ENCODE assay signal across 23 cellular contexts in the genomic region with DNA sequence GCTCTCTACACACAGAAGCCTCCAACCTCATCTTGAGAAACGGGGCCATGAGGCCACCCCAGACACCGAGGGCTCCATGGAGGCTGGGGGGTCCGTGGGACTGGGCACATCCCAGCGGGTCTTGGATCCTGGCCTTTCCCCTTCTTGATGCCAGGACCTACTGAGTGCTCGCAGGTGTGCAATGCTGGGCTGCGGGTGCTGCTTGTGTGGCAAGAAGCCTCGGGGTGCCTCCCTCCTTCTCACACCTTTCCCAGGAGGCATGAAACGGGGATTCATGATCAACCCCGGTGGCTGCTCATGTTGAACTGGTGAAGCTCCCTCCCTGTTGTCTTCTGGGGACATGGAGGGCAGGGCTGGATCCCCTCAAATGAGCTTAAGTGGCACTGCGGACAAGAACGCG. TPM values are rescaled to one million over a fixed set of nuclear protein-coding genes. Genes with fewer than 3 reads are reported as not detected.
A peak's percentile ranks its signal among the peaks of the same experiment; 100 is the strongest.
DNase-seq lines count a peak whose midpoint lies in the region; ATAC-seq and TF ChIP-seq lines count a peak whose summit lies in the region.
"Had no signal": no experiment of that assay in that cellular context is flagged by ENCODE, and none has a peak within 500 bp of the region (broad histone marks: within the 10 kb centered on the region; RNA-seq: fewer than 3 reads in every experiment).

No MANE protein-coding gene starts in this region.

- peak overlapping the region; percentile 94 for H3K4me3 Mint-ChIP-seq in T-helper 2 cell treated with Interferon-gamma antibody and Interleukin-4, amounts not matched to agents 5 μg/mL and 100 μg/mL, for 36 hours
- H3K4me3 Mint-ChIP-seq in dendritic cell treated with granulocyte-macrophage colony-stimulating factor and Interleukin-4, amounts not matched to agents 40 ng/mL and 50 ng/mL, for 4 days, result no peak overlapping the region
- peak overlapping the region; percentile 96 for H3K4me3 Mint-ChIP-seq in neural progenitor cell

- no peak for TF ChIP-seq RAD21 in IMR-90 (IDR thresholded peaks at IDR 0.05; ENCODE audit: low read length)

- no peak overlapping the region for H2BK15ac ChIP-seq in IMR-90 (ENCODE audit: low read depth, low read length)

- peaks cover 6% of the 10 kb centered on the region for H3K9me1 ChIP-seq in IMR-90 (ENCODE audit: insufficient read depth, low read length)

- intact Hi-C loops in IMR-90 (cut with micrococcal nuclease), result no loop called here
- intact Hi-C loops in dendritic cell treated with granulocyte-macrophage colony-stimulating factor and Interleukin-4, amounts not matched to agents 40 ng/mL and 50 ng/mL, for 4 days (cut with micrococcal nuclease), result loop anchor here (10.0 kb wide), 1 partner anchor 75 kb away; no protein-coding TSS in a partner anchor

- H2BK5ac ChIP-seq in IMR-90 (ENCODE audit: low read depth, low read length, poor library complexity, severe bottlenecking), result no peak overlapping the region

- no peak overlapping the region for H2BK120ac ChIP-seq in IMR-90 (ENCODE audit: low read depth, low read length)

- H3K4me2 ChIP-seq in IMR-90 (ENCODE audit: low read depth, low read length), result peak overlapping the region; percentile 92; the same call in 1 of the 2 replicates
- no peak overlapping the region for H3K4me2 ChIP-seq in neural progenitor cell

- peak overlapping the region; percentile 54 for H2AFZ ChIP-seq in IMR-90 (replicated peaks; ENCODE audit: low read length, poor library complexity)
- H2AFZ ChIP-seq in neural progenitor cell (replicated peaks), result no peak overlapping the region

- H3K27ac Mint-ChIP-seq in T-helper 2 cell treated with Interferon-gamma antibody and Interleukin-4, amounts not matched to agents 5 μg/mL and 100 μg/mL, for 36 hours, result peak overlapping the region; percentile 27
- peak overlapping the region; percentile 89 for H3K27ac Mint-ChIP-seq in dendritic cell treated with granulocyte-macrophage colony-stimulating factor and Interleukin-4, amounts not matched to agents 40 ng/mL and 50 ng/mL, for 4 days
- no peak overlapping the region for H3K27ac Mint-ChIP-seq in neural progenitor cell

- H2AK9ac ChIP-seq in IMR-90 (replicated peaks; ENCODE audit: low read depth, low read length, poor library complexity), result no peak overlapping the region

- no peak overlapping the region for H3K27ac ChIP-seq in IMR-90 (ENCODE audit: insufficient read depth, low read length)
- no peak overlapping the region for H3K27ac ChIP-seq in neural progenitor cell
- no peak overlapping the region for H3K27ac ChIP-seq in substantia nigra (ENCODE audit: low read depth, low read length, poor library complexity, severe bottlenecking)
- H3K27ac ChIP-seq: 22Rv1, Peyer's patch had no signal

- WGBS in IMR-90 (ENCODE audit: extremely low coverage in 2 of 2, insufficient read length in 1 of 2), 2 experiments, result 100% methylated on average over 1 of the region's 12 CpGs; no CpG with 5 or more reads in 1 of the 2 experiments

- H3K4me1 ChIP-seq in IMR-90 (ENCODE audit: control insufficient read depth, insufficient read depth, low read length) (peaks cover 7% of the 10 kb centered on the region), neural progenitor cell (peaks cover 57% of the 10 kb centered on the region)

- dilution Hi-C loops in IMR-90 (cut with HindIII; ENCODE audit: low sequenced_read_pairs, unreplicated experiment), result no loop called here

- H2BK20ac ChIP-seq in IMR-90 (ENCODE audit: low read depth, low read length), result no peak overlapping the region

- POLR2A ChIA-PET in IMR-90 (lab: Charles Lee; ENCODE audit: unreplicated experiment), result interaction anchor here (0.6 kb wide), 1 partner anchor 338 kb away, joined by 5 read pairs; no protein-coding TSS in a partner anchor

- peaks cover 49% of the 10 kb centered on the region for H3F3A ChIP-seq in neural progenitor cell (ENCODE audit: low read depth)

- H3K9ac ChIP-seq in IMR-90 (ENCODE audit: low read depth, low read length) (0 out of 2 replicates have a peak overlapping the region, but pooled peaks have one; percentile 9), neural progenitor cell (no peak overlapping the region)

- no peaks in the 10 kb centered on the region for H3K9me3 ChIP-seq in IMR-90 (ENCODE audit: control insufficient read depth, insufficient read depth, low read length)
- no peaks in the 10 kb centered on the region for H3K9me3 ChIP-seq in neural progenitor cell (ENCODE audit: low read depth)
- H3K9me3 ChIP-seq: neutrophil, Peyer's patch had no signal

- no peak overlapping the region for H3K56ac ChIP-seq in IMR-90 (ENCODE audit: extremely low read depth, insufficient read depth, low read length)

- H3K4me1 Mint-ChIP-seq in T-helper 2 cell treated with Interferon-gamma antibody and Interleukin-4, amounts not matched to agents 5 μg/mL and 100 μg/mL, for 36 hours (ENCODE audit: low read depth), result peaks cover 29% of the 10 kb centered on the region
- H3K4me1 Mint-ChIP-seq in dendritic cell treated with granulocyte-macrophage colony-stimulating factor and Interleukin-4, amounts not matched to agents 40 ng/mL and 50 ng/mL, for 4 days (ENCODE audit: low read depth), result peaks cover 23% of the 10 kb centered on the region
- H3K4me1 Mint-ChIP-seq in neural progenitor cell, result peaks cover 41% of the 10 kb centered on the region

- peaks cover 30% of the 10 kb centered on the region for H3K79me2 ChIP-seq in neural progenitor cell (ENCODE audit: low read depth)

- 0 out of 2 replicates have a peak overlapping the region, but pooled peaks have one; percentile 19 for H3K14ac ChIP-seq in IMR-90 (replicated peaks; ENCODE audit: low read depth, low read length)

- H3K27me3 ChIP-seq in IMR-90 (ENCODE audit: control insufficient read depth, insufficient read depth, low read length), result peaks cover 23% of the 10 kb centered on the region
- no peaks in the 10 kb centered on the region for H3K27me3 ChIP-seq in neural progenitor cell
- H3K27me3 ChIP-seq: neutrophil, Peyer's patch had no signal

- no peak for TF ChIP-seq POLR2A in IMR-90 (IDR thresholded peaks at IDR 0.05; ENCODE audit: low read depth, low read length)

- no peaks in the 10 kb centered on the region for H3K9me3 Mint-ChIP-seq in T-helper 2 cell treated with Interferon-gamma antibody and Interleukin-4, amounts not matched to agents 5 μg/mL and 100 μg/mL, for 36 hours
- no peaks in the 10 kb centered on the region for H3K9me3 Mint-ChIP-seq in dendritic cell treated with granulocyte-macrophage colony-stimulating factor and Interleukin-4, amounts not matched to agents 40 ng/mL and 50 ng/mL, for 4 days
- H3K9me3 Mint-ChIP-seq in neural progenitor cell, result peaks cover 3% of the 10 kb centered on the region
- H3K9me3 Mint-ChIP-seq: CD14-positive monocyte; central memory CD8-positive, alpha-beta T cell had no signal

- H4K20me1 ChIP-seq in IMR-90 (ENCODE audit: insufficient read depth, low read length) (no peaks in the 10 kb centered on the region), neural progenitor cell (ENCODE audit: low read depth) (peaks cover 25% of the 10 kb centered on the region)

- H3K4ac ChIP-seq in IMR-90 (ENCODE audit: low read depth, low read length), result no peak overlapping the region

- CTCF ChIA-PET in IMR-90 (lab: Yijun Ruan, JAX), result interaction anchor here (0.7 to 1.1 kb wide), 2 partner anchors 9 to 14 kb away, joined by 3 to 4 read pairs; no protein-coding TSS in a partner anchor

- H3K36me3 ChIP-seq in IMR-90 (ENCODE audit: control insufficient read depth, insufficient read depth, low read length) (no peaks in the 10 kb centered on the region), neural progenitor cell (peaks cover 8% of the 10 kb centered on the region)
- H3K36me3 ChIP-seq: neutrophil, Peyer's patch had no signal

- TF ChIP-seq CTCF in IMR-90 (conservative IDR thresholded peaks at IDR 0.05; ENCODE audit: low read depth, low read length) (no peak), neural progenitor cell (IDR thresholded peaks at IDR 0.05) (no peak)

- H4K5ac ChIP-seq in IMR-90 (ENCODE audit: low read depth, low read length), result no peak overlapping the region; the same call in 1 of the 2 replicates

- peaks cover 10% of the 10 kb centered on the region for H3K27me3 Mint-ChIP-seq in T-helper 2 cell treated with Interferon-gamma antibody and Interleukin-4, amounts not matched to agents 5 μg/mL and 100 μg/mL, for 36 hours (ENCODE audit: low read depth)
- H3K27me3 Mint-ChIP-seq in dendritic cell treated with granulocyte-macrophage colony-stimulating factor and Interleukin-4, amounts not matched to agents 40 ng/mL and 50 ng/mL, for 4 days, result no peaks in the 10 kb centered on the region
- peaks cover 2% of the 10 kb centered on the region for H3K27me3 Mint-ChIP-seq in neural progenitor cell (ENCODE audit: insufficient read depth, low read depth)
- H3K27me3 Mint-ChIP-seq: central memory CD8-positive, alpha-beta T cell had no signal

- H3K4me3 ChIP-seq in IMR-90 (ENCODE audit: insufficient read depth, low read depth, low read length), result no peak overlapping the region
- no peak overlapping the region for H3K4me3 ChIP-seq in neural progenitor cell
- H3K4me3 ChIP-seq: GM12878, Peyer's patch had no signal

- H3K18ac ChIP-seq in IMR-90 (ENCODE audit: low read depth, low read length), result no peak overlapping the region

- no peak for DNase-seq in T-helper 2 cell treated with Interferon-gamma antibody and Interleukin-4, amounts not matched to agents 5 μg/mL and 100 μg/mL, for 36 hours (ENCODE audit: low spot score)
- DNase-seq in T-helper 2 cell, result no peak
- no peak for DNase-seq in IMR-90
- DNase-seq in neural progenitor cell (ENCODE audit: low spot score), result no peak
- DNase-seq in NCI-H2107 treated with DMSO at 0.1 percent for 48 hours (lab: John Stamatoyannopoulos, UW; ENCODE audit: unreplicated experiment), result no peak
- no peak for DNase-seq in hepatic stellate cell (ENCODE audit: low spot score)
- no peak for DNase-seq in substantia nigra (lab: John Stamatoyannopoulos, UW)
- DNase-seq: activated CD8-positive, alpha-beta memory T cell treated with anti-CD3 and anti-CD28 coated beads, Interleukin-2, amount 50 U/mL, for 4 hours; H7; NCI-H2081 treated with DMSO at 0.1 percent for 48 hours; NCI-H526 treated with DMSO at 0.1 percent for 48 hours; stimulated activated CD4-positive, alpha-beta T cell treated with anti-CD3 and anti-CD28 coated beads, Interleukin-4, amount 100 ng/mL, for 24 hours; trophoblast cell had no signal

- no peak for ATAC-seq in IMR-90 (ENCODE audit: low read depth)
- ATAC-seq: GM12878, sciatic nerve had no signal

- no peak overlapping the region; the same call in 1 of the 2 replicates for H2AK5ac ChIP-seq in IMR-90 (ENCODE audit: low read depth, low read length)

- H3K79me1 ChIP-seq in IMR-90 (ENCODE audit: low read depth in 1 of 2, low read length in 2 of 2), result peaks cover 9 to 12% of the 10 kb centered on the region in 2 experiments

- BruUV-seq in IMR-90 (replicated peaks; lab: Mats Ljungman, UMichigan), result no TSS peak

- H4K91ac ChIP-seq in IMR-90 (ENCODE audit: insufficient read depth, low read depth, low read length), result no peak overlapping the region; the same call in 1 of the 2 replicates

- H3K36me3 Mint-ChIP-seq in T-helper 2 cell treated with Interferon-gamma antibody and Interleukin-4, amounts not matched to agents 5 μg/mL and 100 μg/mL, for 36 hours (ENCODE audit: low read depth), result peaks cover 13% of the 10 kb centered on the region
- peaks cover 7% of the 10 kb centered on the region for H3K36me3 Mint-ChIP-seq in dendritic cell treated with granulocyte-macrophage colony-stimulating factor and Interleukin-4, amounts not matched to agents 40 ng/mL and 50 ng/mL, for 4 days (ENCODE audit: low read depth)
- H3K36me3 Mint-ChIP-seq in neural progenitor cell, result peaks cover 4% of the 10 kb centered on the region
- H3K36me3 Mint-ChIP-seq: CD14-positive monocyte had no signal

- peak overlapping the region in 1 of 2 experiments; percentile 67; a peak in 1 of 4 replicates for H4K8ac ChIP-seq in IMR-90 (ENCODE audit: low read depth in 2 of 2, low read length in 2 of 2)

- in situ Hi-C loops in IMR-90 (cut with MboI; ENCODE audit: low sequenced_read_pairs), result no loop called here

- H3K23ac ChIP-seq in IMR-90 (ENCODE audit: low read depth, low read length), result no peak overlapping the region; the same call in 1 of the 2 replicates

RNA-seq across cellular contexts. Expression of a gene that starts 2.0 kb away (rescaled TPM):
- total RNA-seq in IMR-90 (2012; rRNA removed) (43.4 and 45.8 TPM in 2 replicates), neural progenitor cell (ENCODE audit: low replicate concordance) (197 and 266 TPM in 2 replicates)
- polyA plus RNA-seq in IMR-90 (2012; rRNA removed), result 17.6 and 19.6 TPM in 2 replicates
- polyA plus RNA-seq in IMR-90 (2012; cell fraction: cytosol; rRNA removed), result 2.7 and 5.8 TPM in 2 replicates
- polyA plus RNA-seq in IMR-90 (2012; cell fraction: nucleus; rRNA removed; ENCODE audit: low replicate concordance), result 3.2 and 12.5 TPM in 2 replicates

RNA-seq across cellular contexts. Expression of a gene that starts 52.5 kb away (rescaled TPM):
- total RNA-seq in IMR-90 (2012; rRNA removed) (not detected in 2 replicates), neural progenitor cell (ENCODE audit: low replicate concordance) (2.9 TPM in 2 replicates)
- not detected in 2 replicates for polyA plus RNA-seq in IMR-90 (2012; rRNA removed)
- 0.03 TPM in 1 of 2 replicates, not detected in the other for polyA plus RNA-seq in IMR-90 (2012; cell fraction: cytosol; rRNA removed)
- not detected in 2 replicates for polyA plus RNA-seq in IMR-90 (2012; cell fraction: nucleus; rRNA removed; ENCODE audit: low replicate concordance)
- total RNA-seq: frontal cortex, liver, Peyer's patch, sciatic nerve had no signal
